In the genomic region with DNA sequence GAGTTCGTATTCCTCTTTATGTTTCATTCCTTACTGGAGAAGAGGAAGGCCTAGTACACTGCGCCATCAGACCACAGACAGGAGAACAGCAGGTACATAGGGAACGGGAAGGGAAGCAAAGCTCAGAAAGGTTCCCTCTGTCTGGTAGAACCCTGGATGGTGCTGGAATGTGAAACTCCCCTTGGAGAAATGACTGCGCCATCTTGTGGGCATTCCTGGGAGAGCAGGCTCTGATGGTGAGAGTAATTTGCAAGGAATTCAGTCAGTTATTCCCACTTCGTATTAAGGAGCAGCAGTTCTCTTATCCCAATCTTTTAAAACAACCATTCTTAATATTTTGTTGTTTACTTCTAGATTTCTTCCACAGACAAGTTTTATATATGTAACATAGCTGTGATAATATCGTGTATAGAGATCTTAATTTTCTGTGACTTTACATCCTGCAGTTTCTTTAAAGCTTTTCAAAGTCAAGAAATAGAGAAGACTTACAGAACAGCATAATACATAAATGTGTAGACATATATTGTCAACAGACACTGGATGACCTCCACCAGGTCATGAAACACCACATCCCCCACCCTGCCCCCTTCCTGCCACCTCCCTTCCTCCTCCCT, we compare ENCODE assay signal across 8 cellular contexts.
A peak's percentile ranks its signal among the peaks of the same experiment; 100 is the strongest.
DNase-seq lines count a peak whose midpoint lies in the region; ATAC-seq and TF ChIP-seq lines count a peak whose summit lies in the region.

No MANE protein-coding gene starts in this region.

- TF ChIP-seq RAD21 in neural cell (conservative IDR thresholded peaks at IDR 0.05) = peak; percentile 82

- WGBS in suprapubic skin = 27% methylated on average over 6 of the region's 6 CpGs

- no peaks in the 10 kb centered on the region for H3K9me3 Mint-ChIP-seq in CD4-positive, alpha-beta memory T cell
- H3K9me3 Mint-ChIP-seq in activated T-cell treated with anti-CD3 and anti-CD28 coated beads, Interleukin-2, amount 50 U/mL, for 24 hours = no peaks in the 10 kb centered on the region

- no peak overlapping the region for H3K4me3 Mint-ChIP-seq in CD4-positive, alpha-beta memory T cell
- H3K4me3 Mint-ChIP-seq in activated T-cell treated with anti-CD3 and anti-CD28 coated beads, Interleukin-2, amount 50 U/mL, for 24 hours = no peak overlapping the region

- no peaks in the 10 kb centered on the region for H3K9me2 ChIP-seq in neural cell (ENCODE audit: insufficient read depth, low read length)

- H3K4me2 ChIP-seq in OCI-LY3 (ENCODE audit: low read length) (no peak overlapping the region), fibroblast of lung (ENCODE audit: extremely low read depth, insufficient read depth, low read length) (no peak overlapping the region), neural cell (ENCODE audit: low read length) (no peak overlapping the region)

- H3K27ac Mint-ChIP-seq in CD4-positive, alpha-beta memory T cell = no peak overlapping the region
- no peak overlapping the region for H3K27ac Mint-ChIP-seq in activated T-cell treated with anti-CD3 and anti-CD28 coated beads, Interleukin-2, amount 50 U/mL, for 24 hours

- intact Hi-C loops in CD4-positive, alpha-beta memory T cell (cut with micrococcal nuclease) = loop anchor here (1.0 kb wide), 2 partner anchors 47 to 123 kb away; no protein-coding TSS in a partner anchor

- POLR2A ChIA-PET in CD4-positive, alpha-beta memory T cell (lab: Charles Lee; ENCODE audit: partially characterized antibody) = no interaction called here

- no peak overlapping the region for H2AFZ ChIP-seq in OCI-LY3 (ENCODE audit: low read depth, low read length)
- H2AFZ ChIP-seq in fibroblast of lung (ENCODE audit: low read length) = no peak overlapping the region
- H2AFZ ChIP-seq in neural cell (ENCODE audit: low read depth, low read length) = no peak overlapping the region

- no peak for ATAC-seq in GM18861 (IDR thresholded peaks at IDR 0.05; ENCODE audit: unreplicated experiment)

- DNase-seq in CD4-positive, alpha-beta memory T cell = peak in 4 of 5 donors; percentile 24 to 43 (median 30)
- peak; percentile 20 for DNase-seq in HS-27A (ENCODE audit: low read depth)
- peak; percentile 70 for DNase-seq in activated T-cell treated with anti-CD3 and anti-CD28 coated beads, Interleukin-2, amount 50 U/mL, for 24 hours
- peak; percentile 50 to 72 for DNase-seq in fibroblast of lung (ENCODE audit: low read depth in 2 of 2)
- DNase-seq in suprapubic skin (ENCODE audit: low spot score in 2 of 2) = no peak

- H3K36me3 Mint-ChIP-seq in CD4-positive, alpha-beta memory T cell = no peaks in the 10 kb centered on the region
- H3K36me3 Mint-ChIP-seq in activated T-cell treated with anti-CD3 and anti-CD28 coated beads, Interleukin-2, amount 50 U/mL, for 24 hours (ENCODE audit: low read depth) = no peaks in the 10 kb centered on the region

- CTCF ChIA-PET in CD4-positive, alpha-beta memory T cell (lab: Charles Lee; ENCODE audit: partially characterized antibody) = interaction anchor here (0.6 to 7.8 kb wide), 9 partner anchors 9 to 160 kb away, joined by 3 to 80 read pairs (median 3); no protein-coding TSS in a partner anchor

- TF ChIP-seq EP300 in neural cell (conservative IDR thresholded peaks at IDR 0.05; ENCODE audit: poor library complexity, severe bottlenecking) = no peak
- no peak for TF ChIP-seq EP300 in suprapubic skin (IDR thresholded peaks at IDR 0.05)

- no peaks in the 10 kb centered on the region for H3K27me3 ChIP-seq in CD4-positive, alpha-beta memory T cell (ENCODE audit: insufficient read depth, low read length)
- H3K27me3 ChIP-seq in OCI-LY3 (ENCODE audit: low read depth, low read length) (no peaks in the 10 kb centered on the region), fibroblast of lung (ENCODE audit: control insufficient read depth, insufficient read depth, low read length) (no peaks in the 10 kb centered on the region), neural cell (ENCODE audit: insufficient read depth, low read depth, low read length) (no peaks in the 10 kb centered on the region), suprapubic skin (peaks cover 11% of the 10 kb centered on the region)

- no peaks in the 10 kb centered on the region for H3K79me2 ChIP-seq in OCI-LY3 (ENCODE audit: low read length)
- H3K79me2 ChIP-seq in fibroblast of lung (ENCODE audit: control insufficient read depth, insufficient read depth, low read length) = no peaks in the 10 kb centered on the region
- no peaks in the 10 kb centered on the region for H3K79me2 ChIP-seq in neural cell (replicated peaks; ENCODE audit: insufficient read depth, low read length)

- H3K9ac ChIP-seq in OCI-LY3 (ENCODE audit: low read length) (no peak overlapping the region), fibroblast of lung (ENCODE audit: insufficient read depth, low read length) (no peak overlapping the region), neural cell (ENCODE audit: low read length) (no peak overlapping the region)

- H3K9me3 ChIP-seq in CD4-positive, alpha-beta memory T cell (ENCODE audit: control insufficient read depth in 1 of 2, low read length in 2 of 2) = no peaks in the 10 kb centered on the region
- H3K9me3 ChIP-seq in OCI-LY3 (ENCODE audit: insufficient read depth, low read length) (no peaks in the 10 kb centered on the region), fibroblast of lung (ENCODE audit: control insufficient read depth, insufficient read depth, low read depth, low read length) (no peaks in the 10 kb centered on the region), neural cell (ENCODE audit: low read length) (no peaks in the 10 kb centered on the region), suprapubic skin (no peaks in the 10 kb centered on the region)

- H3F3A ChIP-seq in neural cell (ENCODE audit: insufficient read depth, low read length, poor library complexity, severe bottlenecking) = no peaks in the 10 kb centered on the region

- H3K4me1 Mint-ChIP-seq in CD4-positive, alpha-beta memory T cell = no peaks in the 10 kb centered on the region
- no peaks in the 10 kb centered on the region for H3K4me1 Mint-ChIP-seq in activated T-cell treated with anti-CD3 and anti-CD28 coated beads, Interleukin-2, amount 50 U/mL, for 24 hours (ENCODE audit: low read depth)

- H3K4me1 ChIP-seq in CD4-positive, alpha-beta memory T cell (ENCODE audit: insufficient read depth, low read length) = no peaks in the 10 kb centered on the region
- H3K4me1 ChIP-seq in OCI-LY3 (ENCODE audit: low read length) (no peaks in the 10 kb centered on the region), fibroblast of lung (ENCODE audit: control insufficient read depth, extremely low read depth, insufficient read depth, low read length) (no peaks in the 10 kb centered on the region), suprapubic skin (peaks cover 8% of the 10 kb centered on the region)

- peaks cover 5 to 7% of the 10 kb centered on the region in 2 donors for H3K27me3 Mint-ChIP-seq in CD4-positive, alpha-beta memory T cell
- peaks cover 15% of the 10 kb centered on the region for H3K27me3 Mint-ChIP-seq in activated T-cell treated with anti-CD3 and anti-CD28 coated beads, Interleukin-2, amount 50 U/mL, for 24 hours

- H4K20me1 ChIP-seq in OCI-LY3 (ENCODE audit: insufficient read depth, low read length) (no peaks in the 10 kb centered on the region), fibroblast of lung (ENCODE audit: control insufficient read depth, extremely low read depth, insufficient read depth, low read length) (no peaks in the 10 kb centered on the region), neural cell (ENCODE audit: insufficient read depth) (no peaks in the 10 kb centered on the region)

- TF ChIP-seq CTCF in OCI-LY3 (IDR thresholded peaks at IDR 0.05; ENCODE audit: low read depth, low read length) (peak; percentile 94), fibroblast of lung (conservative IDR thresholded peaks at IDR 0.05 in 1 of 2, IDR thresholded peaks at IDR 0.05 in 1 of 2; ENCODE audit: low read depth in 1 of 2, low read length in 2 of 2) (peak; percentile 68 to 95), neural cell (IDR thresholded peaks at IDR 0.05; ENCODE audit: poor library complexity, severe bottlenecking) (peak; percentile 85), suprapubic skin (IDR thresholded peaks at IDR 0.05) (peak; percentile 64 to 77)

- no peaks in the 10 kb centered on the region for H3K36me3 ChIP-seq in CD4-positive, alpha-beta memory T cell (ENCODE audit: insufficient read depth, low read length)
- no peaks in the 10 kb centered on the region for H3K36me3 ChIP-seq in OCI-LY3 (replicated peaks; ENCODE audit: low read depth, low read length)
- no peaks in the 10 kb centered on the region for H3K36me3 ChIP-seq in fibroblast of lung (ENCODE audit: control insufficient read depth, insufficient read depth, low read length)
- no peaks in the 10 kb centered on the region for H3K36me3 ChIP-seq in neural cell (ENCODE audit: insufficient read depth, low read length)
- no peaks in the 10 kb centered on the region for H3K36me3 ChIP-seq in suprapubic skin

- no peak overlapping the region for H3K4me3 ChIP-seq in CD4-positive, alpha-beta memory T cell (ENCODE audit: low read length in 2 of 2)
- no peak overlapping the region for H3K4me3 ChIP-seq in OCI-LY3 (ENCODE audit: low read length)
- H3K4me3 ChIP-seq in fibroblast of lung (replicated peaks in 1 of 4; ENCODE audit: control extremely low read depth in 1 of 4, insufficient read depth in 1 of 4, low read depth in 3 of 4, low read length in 4 of 4) = no peak overlapping the region
- H3K4me3 ChIP-seq in neural cell (ENCODE audit: low read length) = no peak overlapping the region
- no peak overlapping the region for H3K4me3 ChIP-seq in suprapubic skin

- no peak for TF ChIP-seq POLR2A in suprapubic skin (IDR thresholded peaks at IDR 0.05)

- H3K27ac ChIP-seq in CD4-positive, alpha-beta memory T cell (ENCODE audit: low read depth, low read length) = no peak overlapping the region
- no peak overlapping the region for H3K27ac ChIP-seq in OCI-LY3 (ENCODE audit: low read length)
- H3K27ac ChIP-seq in fibroblast of lung (ENCODE audit: insufficient read depth, low read length) = no peak overlapping the region
- no peak overlapping the region for H3K27ac ChIP-seq in neural cell (ENCODE audit: low read length)
- H3K27ac ChIP-seq in suprapubic skin = no peak overlapping the region

TF ChIP-seq in neural cell, 6 proteins besides CTCF, POLR2A, EP300 and RAD21 (continues in another document):
- TF ChIP-seq EZH2 (IDR thresholded peaks at IDR 0.05; ENCODE audit: borderline replicate concordance, insufficient read depth, low read length, poor library complexity, severe bottlenecking) = no peak

Comparison
In these comparisons a context has a peak if more than half of its experiments do, and no peak if none do; other contexts are left out.
1. DNase-seq: peak in CD4-positive, alpha-beta memory T cell (4 of 5), HS-27A (single experiment), activated T-cell treated with anti-CD3 and anti-CD28 coated beads, Interleukin-2, amount 50 U/mL, for 24 hours (single experiment) and fibroblast of lung (2 of 2); none in suprapubic skin (0 of 2).
2. Peak in every context shown above with its lines, with median percentiles within 50 percentile points of each other: CTCF ChIP-seq.